17 cellular contexts compared by ENCODE assay signal in the genomic region with DNA sequence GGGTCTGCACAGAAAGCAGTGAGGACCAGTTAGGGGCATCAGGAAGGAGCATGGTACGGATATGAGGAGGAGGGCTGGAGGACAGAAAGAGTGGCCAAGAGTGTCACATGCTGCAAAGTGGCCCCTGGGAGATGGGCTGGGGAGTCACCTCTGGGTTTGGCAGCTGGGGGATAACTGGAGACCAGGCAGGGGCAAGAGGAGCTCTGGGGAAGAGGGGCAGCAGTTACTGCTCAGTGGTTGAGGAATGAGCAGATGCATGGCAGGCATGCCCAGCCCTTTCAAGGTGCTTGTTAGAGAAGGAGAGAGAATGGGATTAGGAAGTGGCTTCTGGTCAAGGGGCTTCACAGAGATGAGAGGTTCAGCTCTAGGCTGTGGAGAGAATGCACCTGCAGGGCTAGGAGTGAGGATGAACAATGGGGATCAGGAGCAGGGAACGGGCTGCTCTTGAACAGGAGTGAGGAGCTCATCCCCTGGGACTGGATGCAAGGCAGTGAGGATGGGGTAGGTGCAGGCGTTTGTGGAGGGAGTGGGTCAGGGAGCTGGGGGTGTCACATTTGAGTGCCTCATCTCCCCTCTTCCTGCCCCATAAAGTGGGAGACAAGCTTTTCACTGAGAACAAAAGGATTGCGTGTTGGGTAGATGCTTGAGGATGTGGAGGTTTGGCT.
"Had no signal": no experiment of that assay in that cellular context is flagged by ENCODE, and none has a peak within 500 bp of the region (broad histone marks: within the 10 kb centered on the region; RNA-seq: fewer than 3 reads in every experiment).

No MANE protein-coding gene starts in this region.

- H3K9me3 ChIP-seq: SJSA1, testis had no signal

- H3K4me1 ChIP-seq: breast epithelium, gastroesophageal sphincter, heart right ventricle, left lung, SJSA1, stomach, testis had no signal

- H3K4me1 Mint-ChIP-seq: activated naive CD8-positive, alpha-beta T cell treated with anti-CD3 and anti-CD28 coated beads, Interleukin-2, amount 50 U/mL, for 24 hours had no signal

- H3K27me3 ChIP-seq: testis had no signal

- ATAC-seq: activated CD4-positive, CD25-positive, alpha-beta regulatory T cell treated with anti-CD3 and anti-CD28 coated beads, Interleukin-2, amount 50 U/mL, for 24 hours; activated naive CD8-positive, alpha-beta T cell treated with anti-CD3 and anti-CD28 coated beads, Interleukin-2, amount 50 U/mL, for 24 hours; gastroesophageal sphincter; heart right ventricle; left lung; sciatic nerve had no signal

- DNase-seq: activated CD4-positive, alpha-beta T cell treated with anti-CD3 and anti-CD28 coated beads, Interleukin-2, amount 50 U/mL, for 4 hours; activated naive CD4-positive, alpha-beta T cell treated with anti-CD3 and anti-CD28 coated beads for 36 hours; activated naive CD8-positive, alpha-beta T cell treated with anti-CD3 and anti-CD28 coated beads, Interleukin-2, amount 50 U/mL, for 24 hours; erythroblast; heart right ventricle; left lung; nephron progenitor cell; occipital lobe; stomach; testis had no signal

- H3K36me3 ChIP-seq: breast epithelium, gastroesophageal sphincter, heart right ventricle, left lung, SJSA1, stomach had no signal

- H3K4me3 Mint-ChIP-seq: activated naive CD4-positive, alpha-beta T cell treated with anti-CD3 and anti-CD28 coated beads for 36 hours; activated naive CD8-positive, alpha-beta T cell treated with anti-CD3 and anti-CD28 coated beads, Interleukin-2, amount 50 U/mL, for 24 hours; activated T-helper 1 cell treated with anti-CD3 and anti-CD28 coated beads, Interleukin-12 subunit alpha, Interleukin-12 subunit beta, Interleukin-2, Interleukin-4 antibody, amounts not matched to agents 30 ng/mL and 10 ng/mL and 1 ng/mL, durations not matched to agents 14 hours and 24 hours and 36 hours; nephron progenitor cell had no signal

- H3K4me3 ChIP-seq: breast epithelium, dorsolateral prefrontal cortex, gastroesophageal sphincter, heart right ventricle, left lung, SJSA1, stomach, testis had no signal

- H3K27ac ChIP-seq: breast epithelium, dorsolateral prefrontal cortex, gastroesophageal sphincter, heart right ventricle, left lung, SJSA1, stomach, testis had no signal

- H3K27ac Mint-ChIP-seq: activated naive CD4-positive, alpha-beta T cell treated with anti-CD3 and anti-CD28 coated beads for 36 hours; activated naive CD8-positive, alpha-beta T cell treated with anti-CD3 and anti-CD28 coated beads, Interleukin-2, amount 50 U/mL, for 24 hours; activated T-helper 1 cell treated with anti-CD3 and anti-CD28 coated beads, Interleukin-12 subunit alpha, Interleukin-12 subunit beta, Interleukin-2, Interleukin-4 antibody, amounts not matched to agents 30 ng/mL and 10 ng/mL and 1 ng/mL, durations not matched to agents 14 hours and 24 hours and 36 hours; nephron progenitor cell had no signal

- H3K9me3 Mint-ChIP-seq: activated naive CD4-positive, alpha-beta T cell treated with anti-CD3 and anti-CD28 coated beads for 36 hours; activated naive CD8-positive, alpha-beta T cell treated with anti-CD3 and anti-CD28 coated beads, Interleukin-2, amount 50 U/mL, for 24 hours; activated T-helper 1 cell treated with anti-CD3 and anti-CD28 coated beads, Interleukin-12 subunit alpha, Interleukin-12 subunit beta, Interleukin-2, Interleukin-4 antibody, amounts not matched to agents 30 ng/mL and 10 ng/mL and 1 ng/mL, durations not matched to agents 14 hours and 24 hours and 36 hours; nephron progenitor cell had no signal
